Comparison of ENCODE assay signal across 19 cellular contexts in the genomic region with DNA sequence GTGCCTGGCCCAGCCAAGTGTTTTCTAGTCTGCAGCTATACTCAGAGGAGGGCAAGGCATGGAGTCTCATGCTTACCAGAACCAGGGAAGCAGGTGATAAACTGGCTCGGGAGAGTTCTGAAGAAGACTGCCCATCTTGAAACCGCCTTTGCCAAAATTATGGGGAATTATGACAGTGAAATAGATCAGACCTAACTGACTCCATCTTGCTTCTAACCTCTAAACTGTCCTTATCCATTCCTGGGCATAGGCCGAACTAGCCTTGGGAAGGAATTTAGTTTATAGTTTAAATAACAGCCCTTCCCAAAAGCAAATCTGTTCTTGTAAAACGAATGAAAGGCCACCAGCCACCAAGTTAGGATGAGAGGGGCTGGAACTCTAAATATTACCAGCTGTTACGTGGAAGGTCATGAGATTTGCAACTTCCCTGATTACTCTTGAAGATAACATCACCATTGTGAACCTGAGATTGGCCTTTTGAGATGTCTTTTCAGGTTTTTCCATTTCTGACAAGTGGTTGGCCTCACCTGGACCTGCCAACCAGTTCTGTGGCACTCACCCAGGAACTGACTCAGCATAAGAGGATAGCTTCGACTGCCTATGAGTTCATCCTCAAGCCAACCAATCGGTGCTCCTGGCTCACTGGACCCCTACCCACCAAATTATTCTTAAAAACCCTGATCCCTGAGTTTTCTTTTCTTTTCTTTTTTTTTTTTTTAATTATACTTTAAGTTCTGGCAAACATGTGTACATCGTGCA.
"Had no signal": no experiment of that assay in that cellular context is flagged by ENCODE, and none has a peak within 500 bp of the region (broad histone marks: within the 10 kb centered on the region; RNA-seq: fewer than 3 reads in every experiment).

No MANE protein-coding gene starts in this region.

- H3K4me3 ChIP-seq: dorsolateral prefrontal cortex, left lung, prostate gland had no signal

- DNase-seq: activated naive CD4-positive, alpha-beta T cell treated with anti-CD3 and anti-CD28 coated beads for 36 hours; activated naive CD8-positive, alpha-beta T cell treated with anti-CD3 and anti-CD28 coated beads, Interleukin-2, amount 50 U/mL, for 24 hours; activated T-cell treated with anti-CD3 and anti-CD28 coated beads for 4 hours; aorta; dorsolateral prefrontal cortex; left lung; natural killer cell; nucleus accumbens; right cardiac atrium; small intestine; stimulated activated CD4-positive, alpha-beta T cell treated with anti-CD3 and anti-CD28 coated beads, Interleukin-4, amount 100 ng/mL, for 4 hours; stimulated activated naive CD8-positive, alpha-beta T cell treated with anti-CD3 and anti-CD28 coated beads, Interleukin-15, Interleukin-2, amounts not matched to agents 100 U/mL and 50 U/mL, for 24 hours; T-helper 1 cell; T1000 had no signal

- H3K9me3 Mint-ChIP-seq: activated naive CD4-positive, alpha-beta T cell treated with anti-CD3 and anti-CD28 coated beads for 36 hours; activated naive CD8-positive, alpha-beta T cell treated with anti-CD3 and anti-CD28 coated beads, Interleukin-2, amount 50 U/mL, for 24 hours; activated T-helper 2 cell treated with anti-CD3 and anti-CD28 coated beads, Interferon-gamma antibody, Interleukin-2, Interleukin-4, amounts not matched to agents 10 μg/mL and 5 μg/mL and 100 μg/mL, durations not matched to agents 14 hours and 24 hours and 36 hours; natural killer cell had no signal

- H3K4me1 ChIP-seq: left lung, prostate gland had no signal

- H3K4me1 Mint-ChIP-seq: activated naive CD8-positive, alpha-beta T cell treated with anti-CD3 and anti-CD28 coated beads, Interleukin-2, amount 50 U/mL, for 24 hours had no signal

- ATAC-seq: activated CD4-positive, CD25-positive, alpha-beta regulatory T cell treated with anti-CD3 and anti-CD28 coated beads, Interleukin-2, amount 50 U/mL, for 24 hours; activated naive CD8-positive, alpha-beta T cell treated with anti-CD3 and anti-CD28 coated beads, Interleukin-2, amount 50 U/mL, for 24 hours; esophagus mucosa; left lung; natural killer cell; right cardiac atrium; stimulated activated naive CD8-positive, alpha-beta T cell treated with anti-CD3 and anti-CD28 coated beads, Interleukin-15, Interleukin-2, amounts not matched to agents 100 U/mL and 50 U/mL, for 24 hours had no signal

- H3K27ac Mint-ChIP-seq: activated naive CD4-positive, alpha-beta T cell treated with anti-CD3 and anti-CD28 coated beads for 36 hours; activated naive CD8-positive, alpha-beta T cell treated with anti-CD3 and anti-CD28 coated beads, Interleukin-2, amount 50 U/mL, for 24 hours; activated T-helper 2 cell treated with anti-CD3 and anti-CD28 coated beads, Interferon-gamma antibody, Interleukin-2, Interleukin-4, amounts not matched to agents 10 μg/mL and 5 μg/mL and 100 μg/mL, durations not matched to agents 14 hours and 24 hours and 36 hours; natural killer cell; type B pancreatic cell had no signal

- H3K4me3 Mint-ChIP-seq: activated naive CD4-positive, alpha-beta T cell treated with anti-CD3 and anti-CD28 coated beads for 36 hours; activated naive CD8-positive, alpha-beta T cell treated with anti-CD3 and anti-CD28 coated beads, Interleukin-2, amount 50 U/mL, for 24 hours; natural killer cell; type B pancreatic cell had no signal

- H3K27ac ChIP-seq: dorsolateral prefrontal cortex, left lung, prostate gland had no signal

- H3K27me3 ChIP-seq: dorsolateral prefrontal cortex, left lung had no signal

- H3K36me3 Mint-ChIP-seq: natural killer cell, type B pancreatic cell had no signal

- H3K9me3 ChIP-seq: left lung, prostate gland had no signal

- H3K36me3 ChIP-seq: left lung, prostate gland had no signal
